ENCODE assay signal across 15 cellular contexts in the genomic region with DNA sequence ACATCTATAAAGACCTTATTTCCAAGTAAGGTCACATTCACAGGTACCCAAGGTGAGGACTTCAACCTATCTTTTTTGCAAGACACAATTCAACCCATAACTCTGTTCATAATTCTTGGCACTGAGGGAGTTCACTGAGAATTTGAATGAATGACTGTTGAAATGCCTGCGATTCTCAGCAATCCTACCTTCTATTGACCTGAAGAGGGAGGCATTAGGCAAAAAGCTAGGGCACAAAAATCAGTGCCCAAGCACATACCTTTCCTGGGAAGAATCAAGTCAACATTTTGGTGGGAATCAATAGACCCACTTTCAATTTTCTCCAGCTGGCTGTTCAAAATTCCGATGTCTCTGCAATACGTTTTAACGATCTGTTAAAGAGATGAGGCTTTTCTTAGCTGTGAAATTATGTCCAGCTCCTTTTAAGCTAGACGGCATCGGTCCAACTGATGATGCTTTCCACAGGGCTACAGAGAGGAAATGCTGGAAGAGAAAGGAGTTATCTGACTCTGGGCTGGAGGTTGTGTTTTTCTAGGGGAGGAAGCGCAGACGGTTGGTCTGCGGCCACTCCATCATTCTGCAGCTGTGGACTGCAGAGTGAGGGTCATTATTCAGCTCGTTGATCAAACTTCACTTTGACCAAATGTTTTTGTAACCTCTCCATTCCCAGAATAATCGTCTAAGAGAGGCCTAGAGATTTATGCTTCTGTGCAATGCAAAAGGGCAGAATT. TPM values are rescaled to one million over a fixed set of nuclear protein-coding genes. Genes with fewer than 3 reads are reported as not detected.
DNase-seq lines count a peak whose midpoint lies in the region; ATAC-seq, FAIRE-seq and TF ChIP-seq lines count a peak whose summit lies in the region.
"Had no signal": no experiment of that assay in that cellular context is flagged by ENCODE, and none has a peak within 500 bp of the region (broad histone marks: within the 10 kb centered on the region; RNA-seq: fewer than 3 reads in every experiment).

No MANE protein-coding gene starts in this region.

- H2AFZ ChIP-seq in mammary epithelial cell (ENCODE audit: low read depth, low read length) (no peak overlapping the region), keratinocyte (ENCODE audit: control insufficient read depth, low read length) (no peak overlapping the region)

- H3K27ac ChIP-seq in mammary epithelial cell (ENCODE audit: insufficient read depth, low read depth, low read length), result no peak overlapping the region
- H3K27ac ChIP-seq in keratinocyte (ENCODE audit: control insufficient read depth, insufficient read depth, low read length), result no peak overlapping the region
- no peak overlapping the region for H3K27ac ChIP-seq in testis
- H3K27ac ChIP-seq: KMS-11, SK-N-MC, thoracic aorta had no signal

- no peaks in the 10 kb centered on the region for H3K9me3 ChIP-seq in mammary epithelial cell (replicated peaks; ENCODE audit: insufficient read depth, low read length)
- no peaks in the 10 kb centered on the region for H3K9me3 ChIP-seq in keratinocyte (ENCODE audit: control insufficient read depth, low read depth, low read length)
- H3K9me3 ChIP-seq in testis, result no peaks in the 10 kb centered on the region
- H3K9me3 ChIP-seq: heart left ventricle, thoracic aorta had no signal

- CTCF ChIA-PET in mammary epithelial cell (lab: Charles Lee; ENCODE audit: low non-redundant PET), result interaction anchor here (0.7 kb wide), 2 partner anchors 458 to 466 kb away, joined by 3 to 27 read pairs; no protein-coding TSS in a partner anchor

- H3K4me2 ChIP-seq in mammary epithelial cell (ENCODE audit: insufficient read depth, low read depth, low read length), result no peak overlapping the region
- H3K4me2 ChIP-seq in keratinocyte (ENCODE audit: control insufficient read depth, extremely low read depth, insufficient read depth, low read depth, low read length), result no peak overlapping the region
- H3K4me2 ChIP-seq: KMS-11 had no signal

- no TSS peak for BruUV-seq in mammary epithelial cell (replicated peaks; lab: Mats Ljungman, UMichigan)

- H3K27me3 ChIP-seq in mammary epithelial cell (ENCODE audit: insufficient read depth, low read length), result no peaks in the 10 kb centered on the region
- peaks cover 2% of the 10 kb centered on the region for H3K27me3 ChIP-seq in keratinocyte (ENCODE audit: control insufficient read depth, extremely low read depth, insufficient read depth, low read length)
- no peaks in the 10 kb centered on the region for H3K27me3 ChIP-seq in testis
- H3K27me3 ChIP-seq: heart left ventricle had no signal

- FAIRE-seq in keratinocyte (lab: Jason Lieb, UNC), result no peak

- TF ChIP-seq CTCF in LNCAP (IDR thresholded peaks at IDR 0.05), result peak; percentile 16; the same call in 1 of the 2 replicates
- TF ChIP-seq CTCF in mammary epithelial cell (conservative IDR thresholded peaks at IDR 0.05 in 1 of 2, IDR thresholded peaks at IDR 0.05 in 1 of 2; ENCODE audit: extremely low read depth in 1 of 2, insufficient read depth in 1 of 2, low read depth in 1 of 2, low read length in 2 of 2), result peak; percentile 25 to 65
- TF ChIP-seq CTCF in keratinocyte (optimal IDR thresholded peaks at IDR 0.05 in 1 of 3, IDR thresholded peaks at IDR 0.05 in 1 of 3, conservative IDR thresholded peaks at IDR 0.05 in 1 of 3; ENCODE audit: extremely low read depth in 1 of 3, insufficient read depth in 2 of 3, low read length in 3 of 3), result peak; percentile 32 to 54 (median 46)
- no peak for TF ChIP-seq CTCF in testis (IDR thresholded peaks at IDR 0.05)

- H3K9me1 ChIP-seq in keratinocyte (ENCODE audit: control insufficient read depth, extremely low read depth, insufficient read depth, low read length), result peaks cover 6% of the 10 kb centered on the region

- H3K36me3 ChIP-seq in mammary epithelial cell (ENCODE audit: insufficient read depth, low read length) (no peaks in the 10 kb centered on the region), keratinocyte (ENCODE audit: control insufficient read depth in 2 of 2, extremely low read depth in 1 of 2, insufficient read depth in 2 of 2, low read length in 2 of 2) (no peaks in the 10 kb centered on the region), testis (ENCODE audit: low read depth, missing control alignments) (no peaks in the 10 kb centered on the region)
- H3K36me3 ChIP-seq: heart left ventricle, thoracic aorta had no signal

- H3K4me3 ChIP-seq in mammary epithelial cell (replicated peaks in 1 of 3; ENCODE audit: insufficient read depth in 1 of 3, low read depth in 2 of 3, low read length in 3 of 3), result no peak overlapping the region
- H3K4me3 ChIP-seq in keratinocyte (ENCODE audit: control insufficient read depth in 2 of 3, extremely low read depth in 1 of 3, insufficient read depth in 2 of 3, low read depth in 1 of 3, low read length in 3 of 3), result no peak overlapping the region
- H3K4me3 ChIP-seq in testis, result no peak overlapping the region
- H3K4me3 ChIP-seq: heart left ventricle, SK-N-MC, thoracic aorta had no signal

- ATAC-seq in HG03175 (IDR thresholded peaks at IDR 0.05; ENCODE audit: unreplicated experiment), result no peak
- ATAC-seq: heart left ventricle had no signal

- no peaks in the 10 kb centered on the region for H3K79me2 ChIP-seq in mammary epithelial cell (ENCODE audit: insufficient read depth, low read length)
- H3K79me2 ChIP-seq in keratinocyte (ENCODE audit: control insufficient read depth, insufficient read depth, low read length), result no peaks in the 10 kb centered on the region

- H3K9ac ChIP-seq in mammary epithelial cell (ENCODE audit: insufficient read depth, low read length) (no peak overlapping the region), keratinocyte (ENCODE audit: control insufficient read depth, extremely low read depth, insufficient read depth, low read length) (no peak overlapping the region)
- H3K9ac ChIP-seq: KMS-11 had no signal

- H3K4me1 ChIP-seq in mammary epithelial cell (ENCODE audit: insufficient read depth, low read length) (peaks cover 3% of the 10 kb centered on the region), keratinocyte (ENCODE audit: control insufficient read depth, extremely low read depth, insufficient read depth, low read length) (peaks cover 11% of the 10 kb centered on the region), testis (peaks cover 8% of the 10 kb centered on the region)

- intact Hi-C loops in mammary epithelial cell (cut with micrococcal nuclease), result loop anchor here (1.0 to 10.0 kb wide), 4 partner anchors 51 to 475 kb away; partner anchors contain the start of gene GAN
- intact Hi-C loops in testis (cut with DNase I; ENCODE audit: low total_unique reads), result no loop called here

- in situ Hi-C loops in mammary epithelial cell (cut with MboI; ENCODE audit: low sequenced_read_pairs in 2 of 2), result no loop called here

- WGBS in mammary epithelial cell (ENCODE audit: low coverage, missing lambda C conversion rate), result 69% methylated on average over 11 of the region's 11 CpGs
- WGBS in testis, 2 donors, result 37 to 51% methylated on average over 11 of the region's 11 CpGs

- H4K20me1 ChIP-seq in mammary epithelial cell (ENCODE audit: insufficient read depth, low read length), result no peaks in the 10 kb centered on the region
- peaks cover 2% of the 10 kb centered on the region for H4K20me1 ChIP-seq in keratinocyte (ENCODE audit: control insufficient read depth, extremely low read depth, insufficient read depth, low read length)

- no peak for TF ChIP-seq POLR2A in testis (IDR thresholded peaks at IDR 0.05)

- dilution Hi-C loops in mammary epithelial cell (cut with HindIII; ENCODE audit: low sequenced_read_pairs) (loop anchor here (5.0 kb wide), 1 partner anchor 39 kb away; no protein-coding TSS in a partner anchor), keratinocyte (cut with MboI; ENCODE audit: extremely low pct_ligation_motif_present, low sequenced_read_pairs) (no loop called here)

- no peak for DNase-seq in mammary epithelial cell
- DNase-seq in keratinocyte (ENCODE audit: low read depth, low spot score), result no peak
- DNase-seq in testis, result peak; percentile 68
- no peak for DNase-seq in DMS153 treated with DMSO at 0.1 percent for 48 hours (lab: John Stamatoyannopoulos, UW; ENCODE audit: unreplicated experiment)
- DNase-seq in glomerular visceral epithelial cell (ENCODE audit: extremely low spot score), result no peak
- DNase-seq: activated CD4-positive, CD25-positive, alpha-beta regulatory T cell; NCI-H187; NK-92 treated with Interleukin-12 subunit alpha and Interleukin-12 subunit beta, amount 100 ng/mL, for 24 hours had no signal

RNA-seq across cellular contexts. Expression of gene BCO1, which starts 25.1 kb away (rescaled TPM):
- total RNA-seq in mammary epithelial cell (not detected), testis (1 to 10 TPM in 1 of 2 donors, under 1 TPM in 1; 0.87 to 1.2 TPM)
- polyA plus RNA-seq in mammary epithelial cell (not detected), keratinocyte (0.04 to 0.08 TPM (median 0.07 TPM) in 3 replicates), testis (ENCODE audit: insufficient read depth, low read depth, low replicate concordance) (0.62 TPM)
- polyA minus RNA-seq in mammary epithelial cell (0.36 TPM), keratinocyte (not detected in 3 replicates)
- not detected for polyA plus RNA-seq in keratinocyte (2011; ENCODE audit: low read depth)
- not detected in 2 replicates for polyA plus RNA-seq in keratinocyte (2011; cell fraction: cytosol; rRNA removed)
- polyA plus RNA-seq in keratinocyte (2011; cell fraction: nucleus; rRNA removed), result not detected in 2 replicates
- polyA plus RNA-seq in keratinocyte (2012; ENCODE audit: low replicate concordance), result not detected in 2 replicates
- not detected for polyA minus RNA-seq in keratinocyte (2011; cell fraction: cytosol; rRNA and poly(A)+ RNA removed)
- not detected in 2 replicates for polyA minus RNA-seq in keratinocyte (2011; cell fraction: nucleus; rRNA and poly(A)+ RNA removed)
- total RNA-seq: neural crest cell, thoracic aorta had no signal
- polyA plus RNA-seq: heart left ventricle had no signal

RNA-seq across cellular contexts. Expression of gene GAN, which starts 51.1 kb away (rescaled TPM):
- total RNA-seq in mammary epithelial cell (10 to 100 TPM; 14.9 to 33.2 TPM), testis (10 to 100 TPM; 10.7 to 10.9 TPM)
- polyA plus RNA-seq in mammary epithelial cell (3.3 TPM), keratinocyte (5.3 to 6.5 TPM (median 5.8 TPM) in 3 replicates), testis (ENCODE audit: insufficient read depth, low read depth, low replicate concordance) (2.4 TPM)
- polyA minus RNA-seq in mammary epithelial cell (18.0 TPM), keratinocyte (11.7 to 25.4 TPM (median 18.6 TPM) in 3 replicates)
- 14.7 TPM for polyA plus RNA-seq in keratinocyte (2011; ENCODE audit: low read depth)
- 3.8 and 4.4 TPM in 2 replicates for polyA plus RNA-seq in keratinocyte (2011; cell fraction: cytosol; rRNA removed)
- polyA plus RNA-seq in keratinocyte (2011; cell fraction: nucleus; rRNA removed), result 11.0 and 12.7 TPM in 2 replicates
- polyA plus RNA-seq in keratinocyte (2012; ENCODE audit: low replicate concordance), result 3.2 and 11.1 TPM in 2 replicates
- 14.0 TPM for polyA minus RNA-seq in keratinocyte (2011; cell fraction: cytosol; rRNA and poly(A)+ RNA removed)
- polyA minus RNA-seq in keratinocyte (2011; cell fraction: nucleus; rRNA and poly(A)+ RNA removed), result 23.0 and 42.6 TPM in 2 replicates

Comparison
In these comparisons a context has a peak if more than half of its experiments do, and no peak if none do; other contexts are left out.
1. CTCF ChIP-seq: peak in LNCAP (single experiment), mammary epithelial cell (2 of 2) and keratinocyte (3 of 3); none in testis (0 of 3).